ENCODE assay signal across 15 cellular contexts in genomic region chr10:13700461-13701144, GRCh38.
"Had no signal": no experiment of that assay in that cellular context is flagged by ENCODE, and none has a peak within 500 bp of the region (broad histone marks: within the 10 kb centered on the region; RNA-seq: fewer than 3 reads in every experiment).

No MANE protein-coding gene starts in this region.

- H3K36me3 Mint-ChIP-seq: naive B cell; stimulated activated memory B cell treated with anti-CD40 and anti-IgM and Interleukin-4, amounts not matched to agents 10 μg/mL and 1 μg/mL and 100 μg/mL, for 72 hours had no signal

- H3K9me3 ChIP-seq: transverse colon had no signal

- H3K4me3 ChIP-seq: dorsolateral prefrontal cortex, hepatocyte, transverse colon had no signal

- H2AFZ ChIP-seq: hepatocyte had no signal

- H3K4me1 Mint-ChIP-seq: activated naive CD8-positive, alpha-beta T cell treated with anti-CD3 and anti-CD28 coated beads, Interleukin-2, amount 50 U/mL, for 24 hours had no signal

- H3K36me3 ChIP-seq: transverse colon had no signal

- H3K4me3 Mint-ChIP-seq: activated naive CD4-positive, alpha-beta T cell treated with anti-CD3 and anti-CD28 coated beads for 36 hours; activated naive CD8-positive, alpha-beta T cell treated with anti-CD3 and anti-CD28 coated beads, Interleukin-2, amount 50 U/mL, for 24 hours; activated T-helper 17 cell treated with anti-CD3 and anti-CD28 coated beads, Interleukin-2, amount 50 U/mL, for 72 hours; stimulated activated memory B cell treated with anti-CD40 and anti-IgM and Interleukin-4, amounts not matched to agents 10 μg/mL and 1 μg/mL and 100 μg/mL, for 72 hours had no signal

- ATAC-seq: activated naive CD8-positive, alpha-beta T cell treated with anti-CD3 and anti-CD28 coated beads, Interleukin-2, amount 50 U/mL, for 24 hours; activated T-helper 17 cell treated with anti-CD3 and anti-CD28 coated beads, Interleukin-2, amount 50 U/mL, for 72 hours; esophagus mucosa; stimulated activated memory B cell treated with anti-CD40 and anti-IgM and Interleukin-4, amounts not matched to agents 10 μg/mL and 1 μg/mL and 100 μg/mL, for 72 hours had no signal

- H3K9me3 Mint-ChIP-seq: activated naive CD4-positive, alpha-beta T cell treated with anti-CD3 and anti-CD28 coated beads for 36 hours; activated naive CD8-positive, alpha-beta T cell treated with anti-CD3 and anti-CD28 coated beads, Interleukin-2, amount 50 U/mL, for 24 hours; activated T-helper 17 cell treated with anti-CD3 and anti-CD28 coated beads, Interleukin-2, amount 50 U/mL, for 72 hours; naive B cell; stimulated activated memory B cell treated with anti-CD40 and anti-IgM and Interleukin-4, amounts not matched to agents 10 μg/mL and 1 μg/mL and 100 μg/mL, for 72 hours had no signal

- H3K27ac ChIP-seq: hepatocyte, transverse colon had no signal

- H3K27me3 ChIP-seq: dorsolateral prefrontal cortex, hepatocyte, transverse colon had no signal

- H3K27ac Mint-ChIP-seq: activated naive CD4-positive, alpha-beta T cell treated with anti-CD3 and anti-CD28 coated beads for 36 hours; activated naive CD8-positive, alpha-beta T cell treated with anti-CD3 and anti-CD28 coated beads, Interleukin-2, amount 50 U/mL, for 24 hours; activated T-helper 17 cell treated with anti-CD3 and anti-CD28 coated beads, Interleukin-2, amount 50 U/mL, for 72 hours; naive B cell; stimulated activated memory B cell treated with anti-CD40 and anti-IgM and Interleukin-4, amounts not matched to agents 10 μg/mL and 1 μg/mL and 100 μg/mL, for 72 hours had no signal

- DNase-seq: activated CD4-positive, alpha-beta T cell treated with anti-CD3 and anti-CD28 coated beads, Interleukin-2, amount 50 U/mL, for 1 hour; activated naive CD4-positive, alpha-beta T cell treated with anti-CD3 and anti-CD28 coated beads for 36 hours; activated naive CD8-positive, alpha-beta T cell treated with anti-CD3 and anti-CD28 coated beads, Interleukin-2, amount 50 U/mL, for 24 hours; aorta; dorsolateral prefrontal cortex; mammary epithelial cell; naive B cell; retina; stimulated activated CD4-positive, alpha-beta T cell treated with anti-CD3 and anti-CD28 coated beads, Interleukin-2, amount 100 ng/mL, for 48 hours; substantia nigra; transverse colon had no signal

- H3K4me2 ChIP-seq: hepatocyte had no signal
